Comparison of ENCODE assay signal across 15 cellular contexts in genomic region chr17:5536831-5537230, GRCh38.
"Had no signal": no experiment of that assay in that cellular context is flagged by ENCODE, and none has a peak within 500 bp of the region (broad histone marks: within the 10 kb centered on the region; RNA-seq: fewer than 3 reads in every experiment).

No MANE protein-coding gene starts in this region.

- H3K4me1 Mint-ChIP-seq: stimulated activated memory B cell treated with anti-CD40 and anti-IgM and Interleukin-4, amounts not matched to agents 10 μg/mL and 1 μg/mL and 100 μg/mL, for 72 hours had no signal

- H3K4me3 Mint-ChIP-seq: stimulated activated memory B cell treated with anti-CD40 and anti-IgM and Interleukin-4, amounts not matched to agents 10 μg/mL and 1 μg/mL and 100 μg/mL, for 72 hours had no signal

- H3K27ac ChIP-seq: gastrocnemius medialis, neutrophil had no signal

- H3K9me3 ChIP-seq: gastrocnemius medialis, heart right ventricle, neutrophil had no signal

- ATAC-seq: gastrocnemius medialis; left ventricle myocardium superior; stimulated activated memory B cell treated with anti-CD40 and anti-IgM and Interleukin-4, amounts not matched to agents 10 μg/mL and 1 μg/mL and 100 μg/mL, for 72 hours had no signal

- H3K36me3 ChIP-seq: gastrocnemius medialis had no signal

- H3K4me1 ChIP-seq: gastrocnemius medialis, heart right ventricle had no signal

- H3K27ac Mint-ChIP-seq: stimulated activated memory B cell treated with anti-CD40 and anti-IgM and Interleukin-4, amounts not matched to agents 10 μg/mL and 1 μg/mL and 100 μg/mL, for 72 hours had no signal

- H3K27me3 Mint-ChIP-seq: stimulated activated memory B cell treated with anti-CD40 and anti-IgM and Interleukin-4, amounts not matched to agents 10 μg/mL and 1 μg/mL and 100 μg/mL, for 72 hours had no signal

- H3K27me3 ChIP-seq: gastrocnemius medialis, heart right ventricle, neutrophil had no signal

- DNase-seq: activated CD4-positive, alpha-beta T cell treated with anti-CD3 and anti-CD28 coated beads, Interleukin-2, amount 50 U/mL, for 4 hours; activated CD4-positive, CD25-positive, alpha-beta regulatory T cell; activated CD8-positive, alpha-beta memory T cell treated with anti-CD3 and anti-CD28 coated beads, Interleukin-2, amount 50 U/mL, for 48 hours; caudate nucleus; cortex of kidney; effector CD8-positive, alpha-beta T cell; gastrocnemius medialis; heart right ventricle; left ventricle myocardium superior; mesendoderm; posterior cingulate gyrus; small intestine; trophoblast cell had no signal

- H3K4me3 ChIP-seq: gastrocnemius medialis, heart right ventricle had no signal

- H3K9me3 Mint-ChIP-seq: stimulated activated memory B cell treated with anti-CD40 and anti-IgM and Interleukin-4, amounts not matched to agents 10 μg/mL and 1 μg/mL and 100 μg/mL, for 72 hours had no signal
